ENCODE assay signal across 8 cellular contexts in genomic region chr12:65300679-65301349, GRCh38. TPM values are rescaled to one million over a fixed set of nuclear protein-coding genes. Genes with fewer than 3 reads are reported as not detected.
DNase-seq lines count a peak whose midpoint lies in the region; ATAC-seq and TF ChIP-seq lines count a peak whose summit lies in the region.

No MANE protein-coding gene starts in this region.

- H3K4me3 ChIP-seq in A673 (ENCODE audit: low read depth, low read length, poor library complexity, severe bottlenecking) (no peak overlapping the region), right atrium auricular region (no peak overlapping the region)
- no peak overlapping the region for H3K4me3 ChIP-seq in naive thymus-derived CD4-positive, alpha-beta T cell (ENCODE audit: low read length)

- peaks cover 0 to 6% (median 0%) of the 10 kb centered on the region in 11 donors for H3K9me3 Mint-ChIP-seq in naive thymus-derived CD4-positive, alpha-beta T cell

- H3K4me3 Mint-ChIP-seq in naive thymus-derived CD4-positive, alpha-beta T cell, result no peak overlapping the region

- H3K4me1 ChIP-seq in A673 (ENCODE audit: insufficient read depth, low read length, poor library complexity, severe bottlenecking), result peaks cover under 1% of the 10 kb centered on the region
- H3K4me1 ChIP-seq in right atrium auricular region, result peaks cover 0 to 46% of the 10 kb centered on the region in 2 donors
- H3K4me1 ChIP-seq in naive thymus-derived CD4-positive, alpha-beta T cell (ENCODE audit: control insufficient read depth in 2 of 2, insufficient read depth in 2 of 2, low read length in 2 of 2), result no peaks in the 10 kb centered on the region

- H3K36me3 ChIP-seq in A673 (ENCODE audit: insufficient read depth, low read length, poor library complexity, severe bottlenecking), result no peaks in the 10 kb centered on the region
- H3K36me3 ChIP-seq in right atrium auricular region, result no peaks in the 10 kb centered on the region
- H3K36me3 ChIP-seq in naive thymus-derived CD4-positive, alpha-beta T cell (ENCODE audit: control insufficient read depth in 2 of 3, insufficient read depth in 3 of 3, low read length in 3 of 3), result no peaks in the 10 kb centered on the region

- no peak overlapping the region for H3K27ac Mint-ChIP-seq in naive thymus-derived CD4-positive, alpha-beta T cell

- no peaks in the 10 kb centered on the region for H3K36me3 Mint-ChIP-seq in naive thymus-derived CD4-positive, alpha-beta T cell

- no TSS peak for BruUV-seq in A673 (replicated peaks; lab: Mats Ljungman, UMichigan)

- no peaks in the 10 kb centered on the region for H3K27me3 ChIP-seq in A673 (replicated peaks; ENCODE audit: insufficient read depth, low read depth, low read length, poor library complexity)
- no peaks in the 10 kb centered on the region for H3K27me3 ChIP-seq in right atrium auricular region
- no peaks in the 10 kb centered on the region for H3K27me3 ChIP-seq in naive thymus-derived CD4-positive, alpha-beta T cell (ENCODE audit: control insufficient read depth in 2 of 2, insufficient read depth in 2 of 2, low read length in 2 of 2)

- intact Hi-C loops in A673 (cut with micrococcal nuclease; ENCODE audit: unreplicated experiment), result loop anchor here (10.0 kb wide), 1 partner anchor 664 kb away; no protein-coding TSS in a partner anchor
- intact Hi-C loops in naive thymus-derived CD4-positive, alpha-beta T cell (cut with micrococcal nuclease), result loop anchor here in 1 of 2 donors (10.0 kb wide), 2 partner anchors 684 to 784 kb away; no protein-coding TSS in a partner anchor

- no peak for ATAC-seq in naive thymus-derived CD4-positive, alpha-beta T cell
- ATAC-seq in HG02870 (IDR thresholded peaks at IDR 0.05; ENCODE audit: unreplicated experiment), result no peak
- ATAC-seq in HG03196 (IDR thresholded peaks at IDR 0.05; ENCODE audit: unreplicated experiment), result no peak

- H3K27ac ChIP-seq in A673 (ENCODE audit: low read depth, low read length, poor library complexity, severe bottlenecking) (no peak overlapping the region), VCaP (no peak overlapping the region), right atrium auricular region (peak overlapping the region; percentile 49 to 67)
- H3K27ac ChIP-seq in naive thymus-derived CD4-positive, alpha-beta T cell (ENCODE audit: low read depth, low read length), result no peak overlapping the region

- TF ChIP-seq CTCF in A673 (conservative IDR thresholded peaks at IDR 0.05; ENCODE audit: low read depth, low read length), result peak; percentile 51
- peak; percentile 52 for TF ChIP-seq CTCF in VCaP (conservative IDR thresholded peaks at IDR 0.05)
- TF ChIP-seq CTCF in right atrium auricular region (IDR thresholded peaks at IDR 0.05), result peak in 1 of 2 donors; percentile 49

- H3K4me1 Mint-ChIP-seq in naive thymus-derived CD4-positive, alpha-beta T cell, result no peaks in the 10 kb centered on the region

- DNase-seq in A673 (ENCODE audit: low spot score) (peak; percentile 64), HCEC 1CT (peak; percentile 49), right atrium auricular region (ENCODE audit: low spot score) (no peak), NOMO-1 (lab: John Stamatoyannopoulos, UW; ENCODE audit: unreplicated experiment in 2 of 2) (no peak)
- DNase-seq in naive thymus-derived CD4-positive, alpha-beta T cell, result no peak

- POLR2A ChIA-PET in A673 (lab: Charles Lee; ENCODE audit: low non-redundant PET), result no interaction called here
- POLR2A ChIA-PET in naive thymus-derived CD4-positive, alpha-beta T cell (lab: Charles Lee), result no interaction called here

- H3K9me3 ChIP-seq in A673 (ENCODE audit: low read depth, low read length, poor library complexity, severe bottlenecking) (no peaks in the 10 kb centered on the region), right atrium auricular region (no peaks in the 10 kb centered on the region)
- H3K9me3 ChIP-seq in naive thymus-derived CD4-positive, alpha-beta T cell (ENCODE audit: control insufficient read depth in 2 of 3, low read length in 3 of 3), result no peaks in the 10 kb centered on the region

- peaks cover 25 to 42% (median 34%) of the 10 kb centered on the region in 5 donors for H3K27me3 Mint-ChIP-seq in naive thymus-derived CD4-positive, alpha-beta T cell

- CTCF ChIA-PET in A673 (lab: Charles Lee), result no interaction called here
- CTCF ChIA-PET in naive thymus-derived CD4-positive, alpha-beta T cell (lab: Charles Lee), result no interaction called here

RNA-seq across cellular contexts. Expression of gene MSRB3, which starts 22.3 kb away (rescaled TPM):
- 2.1 and 2.8 TPM in 2 replicates for total RNA-seq in A673 (2021)
- total RNA-seq in right atrium auricular region, result 100 to 1,000 TPM in 1 of 2 donors, 10 to 100 TPM in 1; 98.3 to 108 TPM
- 1 to 10 TPM in 1 of 5 experiments, under 1 TPM in 1, not detected in 3; 0.37 to 1.8 TPM for total RNA-seq in naive thymus-derived CD4-positive, alpha-beta T cell
- polyA plus RNA-seq in naive thymus-derived CD4-positive, alpha-beta T cell, result not detected

Comparison
In these comparisons a context has a peak if more than half of its experiments do, and no peak if none do; other contexts are left out.
1. DNase-seq: peak in A673 (single experiment) and HCEC 1CT (single experiment); none in right atrium auricular region (single experiment), NOMO-1 (0 of 2) and naive thymus-derived CD4-positive, alpha-beta T cell (0 of 9).
2. H3K27ac ChIP-seq: peak in right atrium auricular region (2 of 2); none in A673 (single experiment), VCaP (single experiment) and naive thymus-derived CD4-positive, alpha-beta T cell (single experiment).
3. RNA of gene MSRB3, which starts 22.3 kb away (total RNA-seq): 98.3 to 108 TPM in right atrium auricular region; 2.1 to 2.8 TPM in A673 and 0.37 to 1.8 TPM in naive thymus-derived CD4-positive, alpha-beta T cell; every median in the first group is over 10 times any median in the second.